Comparison of ENCODE assay signal across 13 cellular contexts in genomic region chr22:35489225-35489624, GRCh38. TPM values are rescaled to one million over a fixed set of nuclear protein-coding genes. Genes with fewer than 3 reads are reported as not detected.
DNase-seq lines count a peak whose midpoint lies in the region; ATAC-seq and TF ChIP-seq lines count a peak whose summit lies in the region.
"Had no signal": no experiment of that assay in that cellular context is flagged by ENCODE, and none has a peak within 500 bp of the region (broad histone marks: within the 10 kb centered on the region; RNA-seq: fewer than 3 reads in every experiment).

No MANE protein-coding gene starts in this region.

- H3K4me2 ChIP-seq in mammary epithelial cell (ENCODE audit: insufficient read depth, low read depth, low read length): no peak overlapping the region

- dilution Hi-C loops in mammary epithelial cell (cut with HindIII; ENCODE audit: low sequenced_read_pairs): loop anchor here (5.0 to 10.0 kb wide), 2 partner anchors 54 to 78 kb away; no protein-coding TSS in a partner anchor

- CTCF ChIA-PET in mammary epithelial cell (lab: Charles Lee; ENCODE audit: low non-redundant PET): interaction anchor here (0.7 kb wide), 1 partner anchor 132 kb away, joined by 6 read pairs; no protein-coding TSS in a partner anchor

- BruUV-seq in mammary epithelial cell (replicated peaks; lab: Mats Ljungman, UMichigan): no TSS peak

- 43% methylated on average over 3 of the region's 7 CpGs for whole genome bisulfite sequencing in mammary epithelial cell (ENCODE audit: low coverage, missing lambda C conversion rate)

- H3K9me3 ChIP-seq in BE2C (no peaks in the 10 kb centered on the region), mammary epithelial cell (replicated peaks; ENCODE audit: insufficient read depth, low read length) (no peaks in the 10 kb centered on the region), lower lobe of right lung (no peaks in the 10 kb centered on the region), SJCRH30 (replicated peaks) (no peaks in the 10 kb centered on the region)
- H3K9me3 ChIP-seq: colonic mucosa, SJSA1, transverse colon had no signal

- ATAC-seq in lower lobe of right lung (no peak), GM21576 (IDR thresholded peaks at IDR 0.05; ENCODE audit: unreplicated experiment) (no peak)

- H3K4me3 ChIP-seq in BE2C (ENCODE audit: low read depth, low read length) (no peak overlapping the region), mammary epithelial cell (replicated peaks in 1 of 3; ENCODE audit: insufficient read depth in 1 of 3, low read depth in 2 of 3, low read length in 3 of 3) (no peak overlapping the region), lower lobe of right lung (no peak overlapping the region), SJCRH30 (no peak overlapping the region)
- H3K4me3 ChIP-seq: colonic mucosa, SJSA1, transverse colon had no signal

- DNase-seq in BE2C (peak; percentile 76), M059J (ENCODE audit: low read depth) (peak; percentile 46), NCI-H345 treated with DMSO at 0.1 percent for 48 hours (lab: John Stamatoyannopoulos, UW; ENCODE audit: unreplicated experiment) (peak; percentile 60), mammary epithelial cell (peak; percentile 49), lower lobe of right lung (no peak), SJCRH30 (no peak), T-helper 1 cell (no peak)
- DNase-seq: activated CD4-positive, alpha-beta memory T cell treated with anti-CD3 and anti-CD28 coated beads for 36 hours; colonic mucosa; transverse colon had no signal

- TF ChIP-seq CTCF in BE2C (IDR thresholded peaks at IDR 0.05; ENCODE audit: low read depth, low read length) (no peak), mammary epithelial cell (conservative IDR thresholded peaks at IDR 0.05 in 1 of 2, IDR thresholded peaks at IDR 0.05 in 1 of 2; ENCODE audit: extremely low read depth in 1 of 2, insufficient read depth in 1 of 2, low read depth in 1 of 2, low read length in 2 of 2) (no peak), lower lobe of right lung (IDR thresholded peaks at IDR 0.05) (no peak)

- H3K36me3 ChIP-seq in BE2C (no peaks in the 10 kb centered on the region), mammary epithelial cell (ENCODE audit: insufficient read depth, low read length) (no peaks in the 10 kb centered on the region), lower lobe of right lung (no peaks in the 10 kb centered on the region), SJCRH30 (no peaks in the 10 kb centered on the region)
- H3K36me3 ChIP-seq: colonic mucosa, SJSA1, transverse colon had no signal

- H4K20me1 ChIP-seq in mammary epithelial cell (ENCODE audit: insufficient read depth, low read length): no peaks in the 10 kb centered on the region

- H3K27ac ChIP-seq in mammary epithelial cell (ENCODE audit: insufficient read depth, low read depth, low read length) (no peak overlapping the region), lower lobe of right lung (no peak overlapping the region), SJCRH30 (no peak overlapping the region)
- H3K27ac ChIP-seq: colonic mucosa, SJSA1, transverse colon had no signal

- no peaks in the 10 kb centered on the region for H3K79me2 ChIP-seq in mammary epithelial cell (ENCODE audit: insufficient read depth, low read length)

- H3K9ac ChIP-seq in mammary epithelial cell (ENCODE audit: insufficient read depth, low read length): no peak overlapping the region

- in situ Hi-C loops in mammary epithelial cell (cut with MboI; ENCODE audit: low sequenced_read_pairs in 2 of 2): no loop called here

- intact Hi-C loops in mammary epithelial cell (cut with micrococcal nuclease): loop anchor here (10.0 kb wide), 1 partner anchor 46 kb away; no protein-coding TSS in a partner anchor
- intact Hi-C loops in lower lobe of right lung (cut with DNase I): no loop called here

- H3K27me3 ChIP-seq in BE2C: no peaks in the 10 kb centered on the region
- no peaks in the 10 kb centered on the region for H3K27me3 ChIP-seq in mammary epithelial cell (ENCODE audit: insufficient read depth, low read length)
- no peaks in the 10 kb centered on the region for H3K27me3 ChIP-seq in lower lobe of right lung (ENCODE audit: low read depth)
- H3K27me3 ChIP-seq in SJCRH30: no peaks in the 10 kb centered on the region
- H3K27me3 ChIP-seq: colonic mucosa, SJSA1, transverse colon had no signal

- H3K4me1 ChIP-seq in BE2C (peaks cover 14% of the 10 kb centered on the region), mammary epithelial cell (ENCODE audit: insufficient read depth, low read length) (peaks cover 3% of the 10 kb centered on the region), lower lobe of right lung (no peaks in the 10 kb centered on the region), SJCRH30 (no peaks in the 10 kb centered on the region)
- H3K4me1 ChIP-seq: colonic mucosa, SJSA1, transverse colon had no signal

- H2AFZ ChIP-seq in mammary epithelial cell (ENCODE audit: low read depth, low read length): peak overlapping the region; percentile 43

RNA-seq across cellular contexts. Expression of gene RASD2, which starts 51.4 kb away (rescaled TPM):
- not detected for polyA plus RNA-seq in BE2C (2012; ENCODE audit: insufficient read depth, insufficient read length, low read depth)
- 1.6 and 2.4 TPM in 2 replicates for total RNA-seq in M059J (2014; rRNA removed; shearing (Covaris generic))
- 10 to 100 TPM in 1 of 2 donors, not detected in 1; 24.2 TPM for total RNA-seq in mammary epithelial cell
- 0.27 TPM for polyA plus RNA-seq in mammary epithelial cell
- polyA minus RNA-seq in mammary epithelial cell: not detected
- 3.6 TPM for total RNA-seq in lower lobe of right lung
- not detected in 2 replicates for total RNA-seq in SJCRH30 (2014; rRNA removed; shearing (Covaris generic))
- total RNA-seq: HT1080, SJSA1 had no signal

Comparison
In these comparisons a context has a peak if more than half of its experiments do, and no peak if none do; other contexts are left out.
1. DNase-seq: peak in BE2C (single experiment), M059J (single experiment), NCI-H345 treated with DMSO at 0.1 percent for 48 hours (single experiment) and mammary epithelial cell (single experiment); none in lower lobe of right lung (single experiment), SJCRH30 (0 of 2) and T-helper 1 cell (0 of 5).